8 cellular contexts compared by ENCODE assay signal in genomic region chr1:44652445-44653106, GRCh38. TPM values are rescaled to one million over a fixed set of nuclear protein-coding genes. Genes with fewer than 3 reads are reported as not detected.
DNase-seq lines count a peak whose midpoint lies in the region; ATAC-seq, FAIRE-seq and TF ChIP-seq lines count a peak whose summit lies in the region.

No MANE protein-coding gene starts in this region.

- DNase-seq in DMS53 treated with DMSO at 0.1 percent for 48 hours (lab: John Stamatoyannopoulos, UW; ENCODE audit: unreplicated experiment) (peak; percentile 37), HCEC 1CT (peak; percentile 49), NCI-H2171 (lab: John Stamatoyannopoulos, UW) (peak; percentile 62), bronchial epithelial cell (ENCODE audit: low read depth) (peak; percentile 55), kidney (peak; percentile 88)
- DNase-seq in activated CD4-positive, CD25-positive, alpha-beta regulatory T cell (lab: John Stamatoyannopoulos, UW) = peak; percentile 43 to 70 (median 56)
- peak; percentile 78 for DNase-seq in stimulated activated CD4-positive, alpha-beta T cell treated with anti-CD3 and anti-CD28 coated beads, Interleukin-4, amount 100 ng/mL, for 1 hour

- H3K36me3 ChIP-seq in bronchial epithelial cell (ENCODE audit: control insufficient read depth, insufficient read depth, low read length) (peaks cover 10% of the 10 kb centered on the region), kidney (ENCODE audit: control insufficient read depth in 1 of 2, insufficient read depth in 2 of 2, low read length in 2 of 2) (peaks cover 15 to 19% of the 10 kb centered on the region in 2 donors)

- H3K4me1 ChIP-seq in kidney (ENCODE audit: control insufficient read depth in 1 of 2, insufficient read depth in 1 of 2, low read depth in 1 of 2, low read length in 2 of 2) = no peaks in the 10 kb centered on the region

- no peaks in the 10 kb centered on the region for H3K9me3 ChIP-seq in kidney (ENCODE audit: control insufficient read depth in 1 of 2, low read length in 2 of 2)

- no peak for ATAC-seq in HG03135 (IDR thresholded peaks at IDR 0.05; ENCODE audit: unreplicated experiment)

- FAIRE-seq in bronchial epithelial cell (lab: Jason Lieb, UNC) (peak; percentile 79), kidney (lab: Jason Lieb, UNC) (no peak)

- TF ChIP-seq CTCF in bronchial epithelial cell (IDR thresholded peaks at IDR 0.05; ENCODE audit: insufficient read depth, low read length, severe bottlenecking) = peak; percentile 96
- peak; percentile 97 for TF ChIP-seq CTCF in kidney (IDR thresholded peaks at IDR 0.05; ENCODE audit: borderline replicate concordance, extremely low read depth, insufficient read depth)

- no peaks in the 10 kb centered on the region for H3K27me3 ChIP-seq in bronchial epithelial cell (ENCODE audit: control insufficient read depth, insufficient read depth, low read length)

- H3K9ac ChIP-seq in kidney (ENCODE audit: low read length in 2 of 2) = no peak overlapping the region

- no peak overlapping the region for H3K4me3 ChIP-seq in bronchial epithelial cell (ENCODE audit: low read depth, low read length)
- H3K4me3 ChIP-seq in kidney (ENCODE audit: low read length in 2 of 2) = no peak overlapping the region

- H3K27ac ChIP-seq in kidney (ENCODE audit: low read depth in 2 of 2, low read length in 2 of 2) = no peak overlapping the region

- intact Hi-C loops in kidney (cut with DNase I) = no loop called here

RNA-seq across cellular contexts. Expression of gene TMEM53, which starts 21.7 kb away (rescaled TPM):
- total RNA-seq in bronchial epithelial cell = 6.1 and 8.3 TPM in 2 replicates
- 16.4 TPM for total RNA-seq in kidney
- 45.0 TPM for polyA plus RNA-seq in kidney (ENCODE audit: insufficient read depth, low read depth, low replicate concordance)

RNA-seq across cellular contexts. Expression of gene ARMH1, which starts 21.9 kb away (rescaled TPM):
- total RNA-seq in bronchial epithelial cell = 0.38 TPM in 1 of 2 replicates, not detected in the other
- total RNA-seq in kidney = 3.9 TPM
- polyA plus RNA-seq in kidney (ENCODE audit: insufficient read depth, low read depth, low replicate concordance) = 3.4 TPM

Comparison
In these comparisons a context has a peak if more than half of its experiments do, and no peak if none do; other contexts are left out.
1. DNase-seq: peak in every context shown above with its lines; median percentile 88 in kidney; 78 in stimulated activated CD4-positive, alpha-beta T cell treated with anti-CD3 and anti-CD28 coated beads, Interleukin-4, amount 100 ng/mL, for 1 hour; 62 in NCI-H2171; 56 in activated CD4-positive, CD25-positive, alpha-beta regulatory T cell; 55 in bronchial epithelial cell; 49 in HCEC 1CT; 37 in DMS53 treated with DMSO at 0.1 percent for 48 hours.